Comparison of ENCODE assay signal across 8 cellular contexts in genomic region chr1:32208891-32209309, GRCh38. TPM values are rescaled to one million over a fixed set of nuclear protein-coding genes. Genes with fewer than 3 reads are reported as not detected.
DNase-seq lines count a peak whose midpoint lies in the region; ATAC-seq and TF ChIP-seq lines count a peak whose summit lies in the region.

TSS of gene DCDC2B (plus strand) at chr1:32209089. CDS start at chr1:32209094, 5 bp downstream.

- H3K4me3 Mint-ChIP-seq in memory B cell = no peak within 1 kb of the TSS
- H3K4me3 Mint-ChIP-seq in chondrocyte (ENCODE audit: unreplicated experiment) = no peak within 1 kb of the TSS

- H3K27me3 Mint-ChIP-seq in memory B cell (no peaks in the 10 kb centered on the region), chondrocyte (ENCODE audit: low read depth) (no peaks in the 10 kb centered on the region)

- DNase-seq in DMS 273 (lab: John Stamatoyannopoulos, UW; ENCODE audit: unreplicated experiment) = peak; percentile 98
- DNase-seq in NCI-H1436 (lab: John Stamatoyannopoulos, UW) = peak; percentile 92
- DNase-seq in SW480 (ENCODE audit: low spot score) = peak; percentile 64
- no peak for DNase-seq in memory B cell (ENCODE audit: low spot score in 2 of 2)
- DNase-seq in stimulated activated CD4-positive, alpha-beta T cell treated with anti-CD3 and anti-CD28 coated beads, Interleukin-12 subunit alpha, Interleukin-12 subunit beta, amount 100 ng/mL, for 4 hours = no peak
- DNase-seq in chondrocyte (ENCODE audit: low spot score) = no peak

- H3K4me1 Mint-ChIP-seq in memory B cell = peaks cover 21% of the 10 kb centered on the region
- H3K4me1 Mint-ChIP-seq in chondrocyte (ENCODE audit: low read depth) = peaks cover 15% of the 10 kb centered on the region

- H3K9me3 Mint-ChIP-seq in memory B cell (no peaks in the 10 kb centered on the region), chondrocyte (ENCODE audit: low read depth) (no peaks in the 10 kb centered on the region)

- peak within 1 kb of the TSS; percentile 31 for H3K27ac Mint-ChIP-seq in memory B cell
- H3K27ac Mint-ChIP-seq in chondrocyte (ENCODE audit: unreplicated experiment) = no peak within 1 kb of the TSS

- TF ChIP-seq CTCF in chondrocyte (IDR thresholded peaks at IDR 0.05) = no peak

- ATAC-seq in memory B cell (ENCODE audit: low read depth) (no peak), GM21390 (IDR thresholded peaks at IDR 0.05; ENCODE audit: unreplicated experiment) (no peak), HG03520 (IDR thresholded peaks at IDR 0.05; ENCODE audit: unreplicated experiment) (no peak)

- H3K36me3 Mint-ChIP-seq in memory B cell (no peaks in the 10 kb centered on the region), chondrocyte (ENCODE audit: low read depth) (no peaks in the 10 kb centered on the region)

RNA-seq across cellular contexts. Expression of gene DCDC2B, which starts in this region (rescaled TPM):
- not detected in 3 replicates for total RNA-seq in chondrocyte

Comparison
In these comparisons a context has a peak if more than half of its experiments do, and no peak if none do; other contexts are left out.
1. DNase-seq: peak in DMS 273 (single experiment), NCI-H1436 (single experiment) and SW480 (single experiment); none in memory B cell (0 of 2), stimulated activated CD4-positive, alpha-beta T cell treated with anti-CD3 and anti-CD28 coated beads, Interleukin-12 subunit alpha, Interleukin-12 subunit beta, amount 100 ng/mL, for 4 hours (single experiment) and chondrocyte (single experiment).